ENCODE assay signal across 8 cellular contexts in the genomic region with DNA sequence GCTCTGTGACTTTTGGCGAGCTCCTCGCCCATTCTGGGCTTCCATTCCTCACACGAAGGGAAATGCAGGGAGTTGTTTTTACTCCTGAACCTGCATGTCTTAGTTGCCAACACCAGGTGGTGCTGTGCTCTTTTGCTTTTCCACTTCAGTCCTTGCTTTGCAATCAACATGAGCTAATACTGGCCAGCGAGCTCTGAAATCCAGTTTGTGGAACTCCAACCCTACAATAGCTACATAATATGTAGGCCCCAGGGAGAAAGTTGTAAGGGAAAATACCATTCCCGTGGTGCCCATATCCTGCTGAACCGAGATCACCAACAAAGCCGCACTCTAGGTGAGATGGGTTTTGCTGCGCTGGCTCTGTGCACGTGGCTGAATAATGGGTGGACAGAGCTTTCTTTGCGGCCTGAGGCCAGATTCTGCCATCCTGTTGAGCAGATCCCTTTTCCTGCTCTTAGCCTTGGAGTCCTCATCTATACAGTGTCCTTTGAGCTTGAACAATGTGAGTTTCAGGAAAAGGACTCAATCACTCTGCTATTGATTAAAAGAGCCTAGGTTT. TPM values are rescaled to one million over a fixed set of nuclear protein-coding genes. Genes with fewer than 3 reads are reported as not detected.
DNase-seq lines count a peak whose midpoint lies in the region; ATAC-seq and TF ChIP-seq lines count a peak whose summit lies in the region.

No MANE protein-coding gene starts in this region.

- CTCF ChIA-PET in activated CD8-positive, alpha-beta T cell treated with anti-CD3 and anti-CD28 coated beads for 36 hours (lab: Charles Lee) = interaction anchor here (0.6 to 4.7 kb wide), 62 partner anchors 8 to 577 kb away, joined by 3 to 76 read pairs (median 4); a partner anchor contains a TSS

- no peaks in the 10 kb centered on the region for H3K4me1 Mint-ChIP-seq in activated CD8-positive, alpha-beta T cell treated with anti-CD3 and anti-CD28 coated beads for 36 hours (ENCODE audit: low read depth)
- H3K4me1 Mint-ChIP-seq in naive B cell = peaks cover 3 to 5% (median 4%) of the 10 kb centered on the region in 3 donors

- no peaks in the 10 kb centered on the region for H3K9me3 Mint-ChIP-seq in activated CD8-positive, alpha-beta T cell treated with anti-CD3 and anti-CD28 coated beads for 36 hours
- no peaks in the 10 kb centered on the region for H3K9me3 Mint-ChIP-seq in naive B cell

- POLR2A ChIA-PET in activated CD8-positive, alpha-beta T cell treated with anti-CD3 and anti-CD28 coated beads for 36 hours (lab: Charles Lee) = interaction anchor here (0.9 kb wide), 2 partner anchors 9 to 80 kb away, joined by 3 read pairs; no protein-coding TSS in a partner anchor

- H3K27ac ChIP-seq in DOHH2 (ENCODE audit: low read depth, low read length) (no peak overlapping the region), esophagus muscularis mucosa (replicated peaks in 1 of 4) (peak overlapping the region in 1 of 4 donors; percentile 51), tibial nerve (peak overlapping the region; percentile 13 to 70 (median 57))

- H3K9me3 ChIP-seq in DOHH2 (ENCODE audit: control insufficient read depth, insufficient read depth, low read length) = no peaks in the 10 kb centered on the region
- no peaks in the 10 kb centered on the region for H3K9me3 ChIP-seq in esophagus muscularis mucosa
- H3K9me3 ChIP-seq in tibial nerve = no peaks in the 10 kb centered on the region

- peak; percentile 67 for ATAC-seq in HG02798 (IDR thresholded peaks at IDR 0.05; ENCODE audit: poor library complexity, unreplicated experiment)
- peak; percentile 76 for ATAC-seq in activated CD8-positive, alpha-beta T cell treated with anti-CD3 and anti-CD28 coated beads for 36 hours
- ATAC-seq in naive B cell (ENCODE audit: low read depth in 2 of 2) = peak in 1 of 2 donors; percentile 60
- no peak for ATAC-seq in GM19397 (IDR thresholded peaks at IDR 0.05; ENCODE audit: unreplicated experiment)

- H3K36me3 Mint-ChIP-seq in activated CD8-positive, alpha-beta T cell treated with anti-CD3 and anti-CD28 coated beads for 36 hours (ENCODE audit: low read depth) = peaks cover 5% of the 10 kb centered on the region
- peaks cover 8 to 10% of the 10 kb centered on the region in 2 donors for H3K36me3 Mint-ChIP-seq in naive B cell

- H3K9me2 ChIP-seq in DOHH2 (replicated peaks; ENCODE audit: control insufficient read depth, low read length) = no peaks in the 10 kb centered on the region

- 48% methylated on average over 10 of the region's 10 CpGs for WGBS in esophagus muscularis mucosa
- 47 to 49% methylated on average over 10 of the region's 10 CpGs for WGBS in tibial nerve, 2 donors

- intact Hi-C loops in activated CD8-positive, alpha-beta T cell treated with anti-CD3 and anti-CD28 coated beads for 36 hours (cut with micrococcal nuclease) = no loop called here
- intact Hi-C loops in esophagus muscularis mucosa (cut with DNase I) = loop anchor here (2.0 to 5.0 kb wide), 2 partner anchors 59 to 265 kb away; no protein-coding TSS in a partner anchor

- TF ChIP-seq POLR2A in esophagus muscularis mucosa (IDR thresholded peaks at IDR 0.05; ENCODE audit: low read depth) = no peak
- no peak for TF ChIP-seq POLR2A in tibial nerve (IDR thresholded peaks at IDR 0.05)

- no peaks in the 10 kb centered on the region for H3K27me3 Mint-ChIP-seq in activated CD8-positive, alpha-beta T cell treated with anti-CD3 and anti-CD28 coated beads for 36 hours
- H3K27me3 Mint-ChIP-seq in naive B cell = no peaks in the 10 kb centered on the region

- no peak overlapping the region for H3K4me2 ChIP-seq in DOHH2 (ENCODE audit: low read length)

- H4K20me1 ChIP-seq in DOHH2 (ENCODE audit: control insufficient read depth, insufficient read depth, low read depth, low read length) = no peaks in the 10 kb centered on the region

- H3K4me3 Mint-ChIP-seq in activated CD8-positive, alpha-beta T cell treated with anti-CD3 and anti-CD28 coated beads for 36 hours = no peak overlapping the region
- peak overlapping the region in 1 of 8 donors; percentile 68 for H3K4me3 Mint-ChIP-seq in naive B cell

- TF ChIP-seq EP300 in esophagus muscularis mucosa (IDR thresholded peaks at IDR 0.05) (no peak), tibial nerve (IDR thresholded peaks at IDR 0.05) (peak in 1 of 2 donors; percentile 54)

- DNase-seq in NCI-H82 (lab: John Stamatoyannopoulos, UW) (peak; percentile 73), esophagus muscularis mucosa (ENCODE audit: extremely low spot score) (no peak), naive B cell (peak; percentile 18), tibial nerve (ENCODE audit: low spot score in 2 of 2) (peak; percentile 28 to 60)
- peak; percentile 48 for DNase-seq in activated CD8-positive, alpha-beta T cell treated with anti-CD3 and anti-CD28 coated beads for 36 hours

- H3K27me3 ChIP-seq in DOHH2 (ENCODE audit: control insufficient read depth, low read length) = no peaks in the 10 kb centered on the region
- no peaks in the 10 kb centered on the region for H3K27me3 ChIP-seq in esophagus muscularis mucosa
- no peaks in the 10 kb centered on the region for H3K27me3 ChIP-seq in tibial nerve

- TF ChIP-seq CTCF in DOHH2 (IDR thresholded peaks at IDR 0.05; ENCODE audit: low read depth, low read length, poor library complexity, severe bottlenecking) (peak; percentile 87), esophagus muscularis mucosa (IDR thresholded peaks at IDR 0.05) (peak; percentile 76 to 85 (median 82)), tibial nerve (IDR thresholded peaks at IDR 0.05) (peak; percentile 72 to 91 (median 79))
- TF ChIP-seq CTCF in activated CD8-positive, alpha-beta T cell treated with anti-CD3 and anti-CD28 coated beads for 36 hours (IDR thresholded peaks at IDR 0.05) = peak; percentile 85

- no peak overlapping the region for H3K27ac Mint-ChIP-seq in activated CD8-positive, alpha-beta T cell treated with anti-CD3 and anti-CD28 coated beads for 36 hours
- peak overlapping the region in 2 of 6 donors; percentile 14 to 76 for H3K27ac Mint-ChIP-seq in naive B cell

- H3K36me3 ChIP-seq in DOHH2 (ENCODE audit: control insufficient read depth, low read length) = peaks cover 11% of the 10 kb centered on the region
- H3K36me3 ChIP-seq in esophagus muscularis mucosa = peaks cover 0 to 17% (median 10%) of the 10 kb centered on the region in 4 donors
- H3K36me3 ChIP-seq in tibial nerve = peaks cover 0 to 12% (median 0%) of the 10 kb centered on the region in 3 donors

- H3K79me2 ChIP-seq in DOHH2 (ENCODE audit: control insufficient read depth, low read length) = no peaks in the 10 kb centered on the region

- no peaks in the 10 kb centered on the region for H3F3A ChIP-seq in DOHH2 (ENCODE audit: control insufficient read depth, insufficient read depth)

- H3K4me3 ChIP-seq in DOHH2 (ENCODE audit: low read length) (no peak overlapping the region), esophagus muscularis mucosa (no peak overlapping the region), tibial nerve (no peak overlapping the region)

- H3K4me1 ChIP-seq in DOHH2 (ENCODE audit: control insufficient read depth, low read length) = peaks cover 19% of the 10 kb centered on the region
- H3K4me1 ChIP-seq in esophagus muscularis mucosa = peaks cover 8 to 27% (median 16%) of the 10 kb centered on the region in 4 donors
- H3K4me1 ChIP-seq in tibial nerve = peaks cover 0 to 43% (median 17%) of the 10 kb centered on the region in 4 donors

RNA-seq across cellular contexts. Expression of a gene that starts 25.0 kb away (rescaled TPM):
- total RNA-seq in activated CD8-positive, alpha-beta T cell treated with anti-CD3 and anti-CD28 coated beads for 36 hours = 10 to 100 TPM; 20.0 to 20.5 TPM
- 10 to 100 TPM in 2 of 4 donors, 1 to 10 TPM in 2; 8.0 to 12.0 (median 9.6) TPM for total RNA-seq in esophagus muscularis mucosa
- polyA plus RNA-seq in naive B cell (ENCODE audit: low read depth in 6 of 6) = 10 to 100 TPM; 23.5 to 41.6 (median 31.2) TPM
- total RNA-seq in tibial nerve = 1 to 10 TPM; 4.8 to 7.9 (median 5.8) TPM

RNA-seq across cellular contexts. Expression of a gene that starts 25.2 kb away (rescaled TPM):
- total RNA-seq in activated CD8-positive, alpha-beta T cell treated with anti-CD3 and anti-CD28 coated beads for 36 hours = 10 to 100 TPM; 23.5 to 24.8 TPM
- total RNA-seq in esophagus muscularis mucosa = 10 to 100 TPM; 28.9 to 41.9 (median 37.8) TPM
- polyA plus RNA-seq in naive B cell (ENCODE audit: low read depth in 6 of 6) = 10 to 100 TPM in 5 of 6 donors, 1 to 10 TPM in 1; 10.0 to 36.6 (median 32.3) TPM
- total RNA-seq in tibial nerve = 10 to 100 TPM; 47.7 to 77.1 (median 61.3) TPM
